Comparison of ENCODE assay signal across 10 cellular contexts in the genomic region with DNA sequence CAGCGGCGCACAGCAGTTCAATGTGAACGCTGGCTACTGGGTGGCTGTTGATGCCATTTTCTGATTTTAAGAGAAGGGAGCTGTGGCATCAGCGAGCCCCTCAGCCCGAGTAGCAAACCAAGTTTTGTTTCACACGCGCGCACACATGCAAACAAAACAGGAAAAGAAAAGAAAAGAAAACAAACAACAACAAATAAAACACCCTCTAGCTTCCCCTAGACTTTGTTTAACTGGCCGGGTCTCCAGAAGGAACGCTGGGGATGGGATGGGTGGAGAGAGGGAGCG. TPM values are rescaled to one million over a fixed set of nuclear protein-coding genes. Genes with fewer than 3 reads are reported as not detected.
DNase-seq lines count a peak whose midpoint lies in the region; ATAC-seq and TF ChIP-seq lines count a peak whose summit lies in the region.
"Had no signal": no experiment of that assay in that cellular context is flagged by ENCODE, and none has a peak within 500 bp of the region (broad histone marks: within the 10 kb centered on the region; RNA-seq: fewer than 3 reads in every experiment).

No MANE protein-coding gene starts in this region.

- H4K20me1 ChIP-seq in PC-3 (ENCODE audit: low read length) = no peaks in the 10 kb centered on the region
- no peaks in the 10 kb centered on the region for H4K20me1 ChIP-seq in fibroblast of lung (ENCODE audit: control insufficient read depth, extremely low read depth, insufficient read depth, low read length)

- H3K4me3 Mint-ChIP-seq in Caco-2 (ENCODE audit: unreplicated experiment) = peak overlapping the region; percentile 82

- intact Hi-C loops in Caco-2 (cut with micrococcal nuclease; ENCODE audit: unreplicated experiment) = loop anchor here (5.0 kb wide), 2 partner anchors 110 to 490 kb away; no protein-coding TSS in a partner anchor
- intact Hi-C loops in PC-3 (cut with micrococcal nuclease) = loop anchor here (5.0 kb wide), 1 partner anchor 345 kb away; no protein-coding TSS in a partner anchor

- H3K4me2 ChIP-seq in PC-3 (ENCODE audit: low read length) (peak overlapping the region; percentile 96), fibroblast of lung (ENCODE audit: extremely low read depth, insufficient read depth, low read length) (peak overlapping the region; percentile 32)

- peak overlapping the region; percentile 92 for H3K9ac ChIP-seq in PC-3 (ENCODE audit: low read length)
- H3K9ac ChIP-seq in fibroblast of lung (ENCODE audit: insufficient read depth, low read length) = no peak overlapping the region
- no peak overlapping the region for H3K9ac ChIP-seq in rectal smooth muscle tissue (ENCODE audit: low read length)

- H3K4me1 Mint-ChIP-seq in Caco-2 (ENCODE audit: low read depth, unreplicated experiment) = no peaks in the 10 kb centered on the region

- no peaks in the 10 kb centered on the region for H3K27me3 Mint-ChIP-seq in Caco-2 (ENCODE audit: insufficient read depth, unreplicated experiment)

- no peaks in the 10 kb centered on the region for H3K36me3 ChIP-seq in Caco-2 (ENCODE audit: control insufficient read depth, insufficient read depth, low read length)
- H3K36me3 ChIP-seq in PC-3 (ENCODE audit: low read depth, low read length) = 0 out of 2 replicates have a peak, but pooled peaks cover 3% of the 10 kb centered on the region
- H3K36me3 ChIP-seq in fibroblast of lung (ENCODE audit: control insufficient read depth, insufficient read depth, low read length) = no peaks in the 10 kb centered on the region
- no peaks in the 10 kb centered on the region for H3K36me3 ChIP-seq in rectal smooth muscle tissue (ENCODE audit: control insufficient read depth, insufficient read depth, low read length)
- H3K36me3 ChIP-seq: uterus had no signal

- H3K27me3 ChIP-seq in Caco-2 (replicated peaks; ENCODE audit: control insufficient read depth, insufficient read depth, low read length) = no peaks in the 10 kb centered on the region
- no peaks in the 10 kb centered on the region for H3K27me3 ChIP-seq in PC-3 (ENCODE audit: low read length)
- peaks cover 86% of the 10 kb centered on the region for H3K27me3 ChIP-seq in fibroblast of lung (ENCODE audit: control insufficient read depth, insufficient read depth, low read length)
- peaks cover 62% of the 10 kb centered on the region for H3K27me3 ChIP-seq in rectal smooth muscle tissue (ENCODE audit: control insufficient read depth, insufficient read depth, low read length)

- peaks cover 33% of the 10 kb centered on the region for H3K36me3 Mint-ChIP-seq in Caco-2 (ENCODE audit: insufficient read depth, unreplicated experiment)

- POLR2A ChIA-PET in Caco-2 (lab: Charles Lee) = no interaction called here
- POLR2A ChIA-PET in PC-3 (lab: Charles Lee; ENCODE audit: unreplicated experiment) = interaction anchor here (0.6 kb wide), 2 partner anchors 283 to 456 kb away, joined by 3 to 5 read pairs; no protein-coding TSS in a partner anchor

- H2AFZ ChIP-seq in PC-3 (ENCODE audit: low read length) = peak overlapping the region; percentile 71
- no peak overlapping the region for H2AFZ ChIP-seq in fibroblast of lung (ENCODE audit: low read length)

- no peaks in the 10 kb centered on the region for H3K9me3 Mint-ChIP-seq in Caco-2 (ENCODE audit: unreplicated experiment)

- CTCF ChIA-PET in Caco-2 (lab: Charles Lee) (interaction anchor here (1.1 to 1.6 kb wide), 3 partner anchors 109 to 488 kb away, joined by 4 to 18 read pairs (median 5); no protein-coding TSS in a partner anchor), PC-3 (lab: Charles Lee) (interaction anchor here (0.6 to 1.2 kb wide), 2 partner anchors 365 to 455 kb away, joined by 3 read pairs; no protein-coding TSS in a partner anchor)

- H3K4me3 ChIP-seq in Caco-2 (ENCODE audit: low read depth, low read length) = peak overlapping the region; percentile 64
- H3K4me3 ChIP-seq in PC-3 (ENCODE audit: low read length) = peak overlapping the region; percentile 89
- peak overlapping the region in 1 of 4 experiments; percentile 50 for H3K4me3 ChIP-seq in fibroblast of lung (replicated peaks in 1 of 4; ENCODE audit: control extremely low read depth in 1 of 4, insufficient read depth in 1 of 4, low read depth in 3 of 4, low read length in 4 of 4)
- H3K4me3 ChIP-seq in rectal smooth muscle tissue (ENCODE audit: low read length) = peak overlapping the region; percentile 56

- DNase-seq in Caco-2 = no peak
- DNase-seq in PC-3 = no peak
- DNase-seq in fibroblast of lung (ENCODE audit: low read depth in 2 of 2) = no peak
- DNase-seq in OCI-M2 (lab: John Stamatoyannopoulos, UW; ENCODE audit: unreplicated experiment) = no peak

- H3K79me2 ChIP-seq in PC-3 (ENCODE audit: low read length) (peaks cover 52% of the 10 kb centered on the region), fibroblast of lung (ENCODE audit: control insufficient read depth, insufficient read depth, low read length) (no peaks in the 10 kb centered on the region)

- TF ChIP-seq CTCF in Caco-2 (IDR thresholded peaks at IDR 0.05; ENCODE audit: insufficient read depth in 1 of 2, low read depth in 1 of 2, low read length in 1 of 2, severe bottlenecking in 1 of 2, unreplicated experiment in 1 of 2) = no peak
- TF ChIP-seq CTCF in PC-3 (conservative IDR thresholded peaks at IDR 0.05; ENCODE audit: low read depth, low read length) = no peak
- no peak for TF ChIP-seq CTCF in fibroblast of lung (conservative IDR thresholded peaks at IDR 0.05 in 1 of 2, IDR thresholded peaks at IDR 0.05 in 1 of 2; ENCODE audit: low read depth in 1 of 2, low read length in 2 of 2)

- peak overlapping the region; percentile 83 for H3K27ac Mint-ChIP-seq in Caco-2 (ENCODE audit: unreplicated experiment)
- H3K27ac Mint-ChIP-seq: dendritic cell treated with granulocyte-macrophage colony-stimulating factor and Interleukin-4, amounts not matched to agents 40 ng/mL and 50 ng/mL, for 4 days had no signal

- peak overlapping the region; percentile 77 for H3K27ac ChIP-seq in PC-3 (ENCODE audit: low read length)
- no peak overlapping the region for H3K27ac ChIP-seq in fibroblast of lung (ENCODE audit: insufficient read depth, low read length)
- H3K27ac ChIP-seq in rectal smooth muscle tissue (ENCODE audit: low read depth, low read length) = no peak overlapping the region
- H3K27ac ChIP-seq: uterus had no signal

- no peak for ATAC-seq in PC-3
- ATAC-seq in GM21619 (IDR thresholded peaks at IDR 0.05; ENCODE audit: unreplicated experiment) = no peak
- ATAC-seq in HG02970 (IDR thresholded peaks at IDR 0.05; ENCODE audit: low FRiP score, unreplicated experiment) = no peak
- ATAC-seq in GM21723 (IDR thresholded peaks at IDR 0.05; ENCODE audit: unreplicated experiment) = no peak

- BruUV-seq in Caco-2 (replicated peaks; lab: Mats Ljungman, UMichigan) = no TSS peak
- BruUV-seq in PC-3 (replicated peaks; lab: Mats Ljungman, UMichigan) = no TSS peak

- H3K4me1 ChIP-seq in Caco-2 = peaks cover 5% of the 10 kb centered on the region; the same call in 1 of the 2 replicates
- peaks cover 27% of the 10 kb centered on the region for H3K4me1 ChIP-seq in PC-3 (ENCODE audit: insufficient read depth, low read length)
- no peaks in the 10 kb centered on the region for H3K4me1 ChIP-seq in fibroblast of lung (ENCODE audit: control insufficient read depth, extremely low read depth, insufficient read depth, low read length)
- H3K4me1 ChIP-seq in rectal smooth muscle tissue (ENCODE audit: control insufficient read depth, insufficient read depth, low read length) = peaks cover 8% of the 10 kb centered on the region

- H3K9me2 ChIP-seq in PC-3 (replicated peaks; ENCODE audit: low read length) = no peaks in the 10 kb centered on the region

- H3K9me3 ChIP-seq in Caco-2 (no peaks in the 10 kb centered on the region), PC-3 (ENCODE audit: low read length) (no peaks in the 10 kb centered on the region), fibroblast of lung (ENCODE audit: control insufficient read depth, insufficient read depth, low read depth, low read length) (no peaks in the 10 kb centered on the region)
- H3K9me3 ChIP-seq: uterus had no signal

- no peaks in the 10 kb centered on the region for H3F3A ChIP-seq in PC-3 (ENCODE audit: low read length, unreplicated experiment)

RNA-seq across cellular contexts. Expression of a gene that starts 0.5 kb away (rescaled TPM):
- total RNA-seq in Caco-2 (2022) (6.9 and 7.2 TPM in 2 replicates), PC-3 (2014; rRNA removed) (14.3 and 14.9 TPM in 2 replicates), fibroblast of lung (not detected in 2 replicates)
- 0.03 TPM in 1 of 2 replicates, not detected in the other for polyA plus RNA-seq in fibroblast of lung
- polyA plus RNA-seq in fibroblast of lung (2012) = 0.03 TPM in 1 of 2 replicates, not detected in the other
- polyA minus RNA-seq in fibroblast of lung (ENCODE audit: low replicate concordance) = not detected in 2 replicates
